8 cellular contexts compared by ENCODE assay signal in genomic region chr17:81018044-81018802, GRCh38. TPM values are rescaled to one million over a fixed set of nuclear protein-coding genes. Genes with fewer than 3 reads are reported as not detected.
DNase-seq lines count a peak whose midpoint lies in the region; ATAC-seq and TF ChIP-seq lines count a peak whose summit lies in the region.

No MANE protein-coding gene starts in this region.

- H3K27ac ChIP-seq in AG04450 (ENCODE audit: low read depth, low read length) (peak overlapping the region; percentile 81), H9 (ENCODE audit: insufficient read length, low read depth, low read length) (no peak overlapping the region), SJCRH30 (peak overlapping the region; percentile 36), mesodermal cell (ENCODE audit: low read depth, low read length, severe bottlenecking) (peak overlapping the region; percentile 78), uterus (peak overlapping the region; percentile 73 to 79)

- POLR2A ChIA-PET in AG04450 (lab: Yijun Ruan, JAX): interaction anchor here (0.6 kb wide), 1 partner anchor 375 kb away, joined by 3 read pairs; no protein-coding TSS in a partner anchor

- H3K4me2 ChIP-seq in H9 (ENCODE audit: insufficient read depth, insufficient read length, low read length): no peak overlapping the region

- H2AFZ ChIP-seq in H9 (ENCODE audit: low read length): no peak overlapping the region

- WGBS in H9 (ENCODE audit: extremely low coverage, insufficient read length, low lambda C conversion rate): no CpG with 5 or more reads among the region's 29 CpGs
- 76 to 82% methylated on average over 28 to 29 of the region's 29 CpGs for WGBS in mesodermal cell (ENCODE audit: insufficient coverage in 2 of 2), 2 experiments

- no peak overlapping the region for H3K4ac ChIP-seq in H9 (ENCODE audit: low read depth, low read length)

- DNase-seq in AG04450 (ENCODE audit: low read depth, low spot score) (no peak), H9 (no peak), SJCRH30 (peak; percentile 85 to 92), dermis blood vessel endothelial cell (peak; percentile 47), uterus (peak in 1 of 2 donors; percentile 29), mucosa of gallbladder (ENCODE audit: low spot score) (no peak)

- peak overlapping the region; percentile 27; the same call in 1 of the 2 replicates for H3K14ac ChIP-seq in H9 (ENCODE audit: insufficient read depth, low read length)

- no peak overlapping the region for H4K91ac ChIP-seq in H9 (ENCODE audit: insufficient read length, low read depth, low read length)

- TF ChIP-seq POLR2A in uterus (IDR thresholded peaks at IDR 0.05): peak in 1 of 2 donors; percentile 34

- peaks cover 15 to 29% of the 10 kb centered on the region in 2 experiments for H3K4me1 Mint-ChIP-seq in H9

- no peak overlapping the region for H2BK120ac ChIP-seq in H9 (ENCODE audit: low read depth, low read length, poor library complexity, severe bottlenecking)

- H2BK20ac ChIP-seq in H9 (ENCODE audit: low read depth, low read length, poor library complexity, severe bottlenecking): no peak overlapping the region

- no peaks in the 10 kb centered on the region for H3K4me1 ChIP-seq in H9 (ENCODE audit: insufficient read depth, low read length)
- H3K4me1 ChIP-seq in SJCRH30: peaks cover 20% of the 10 kb centered on the region
- H3K4me1 ChIP-seq in mesodermal cell (ENCODE audit: control insufficient read depth, insufficient read depth, low read length, poor library complexity, severe bottlenecking): peaks cover 4% of the 10 kb centered on the region
- H3K4me1 ChIP-seq in uterus: no peaks in the 10 kb centered on the region

- H3K36me3 ChIP-seq in SJCRH30 (no peaks in the 10 kb centered on the region), mesodermal cell (ENCODE audit: control insufficient read depth, insufficient read depth, low read length) (no peaks in the 10 kb centered on the region), uterus (no peaks in the 10 kb centered on the region)

- H4K20me1 ChIP-seq in H9 (ENCODE audit: control insufficient read depth, insufficient read depth, insufficient read length): no peaks in the 10 kb centered on the region

- H3K18ac ChIP-seq in H9 (ENCODE audit: insufficient read length, low read depth, low read length): no peak overlapping the region

- CTCF ChIA-PET in AG04450 (lab: Charles Lee): interaction anchor here (1.7 to 2.3 kb wide), 2 partner anchors 79 to 84 kb away, joined by 6 to 8 read pairs; no protein-coding TSS in a partner anchor

- H3K4me3 ChIP-seq in AG04450 (ENCODE audit: low read depth, low read length): peak overlapping the region; percentile 47
- peak overlapping the region; percentile 51 for H3K4me3 ChIP-seq in SJCRH30
- no peak overlapping the region for H3K4me3 ChIP-seq in mesodermal cell (ENCODE audit: extremely low read depth, insufficient read depth, low read length, poor library complexity, severe bottlenecking)
- peak overlapping the region in 1 of 2 donors; percentile 22 for H3K4me3 ChIP-seq in uterus

- TF ChIP-seq CTCF in AG04450 (IDR thresholded peaks at IDR 0.05; ENCODE audit: low read depth, low read length) (no peak), H9 (conservative IDR thresholded peaks at IDR 0.05) (no peak), uterus (IDR thresholded peaks at IDR 0.05) (no peak)

- no peaks in the 10 kb centered on the region for H3K23me2 ChIP-seq in H9 (ENCODE audit: insufficient read length, low read depth, low read length, poor library complexity, severe bottlenecking)

- no peaks in the 10 kb centered on the region for H3K9me3 ChIP-seq in AG04450 (ENCODE audit: control insufficient read depth, insufficient read depth, low read length)
- no peaks in the 10 kb centered on the region for H3K9me3 ChIP-seq in H9 (ENCODE audit: control insufficient read depth, low read depth, low read length)
- peaks cover 9% of the 10 kb centered on the region for H3K9me3 ChIP-seq in SJCRH30 (replicated peaks)
- H3K9me3 ChIP-seq in mesodermal cell (ENCODE audit: control insufficient read depth, low read length): no peaks in the 10 kb centered on the region
- no peaks in the 10 kb centered on the region for H3K9me3 ChIP-seq in uterus

- H3K9ac ChIP-seq in H9 (ENCODE audit: extremely low read depth, insufficient read length, low read length): no peak overlapping the region

- H3K79me1 ChIP-seq in H9 (ENCODE audit: insufficient read depth, low read depth, low read length, poor library complexity, severe bottlenecking): no peaks in the 10 kb centered on the region

- H3K36me3 Mint-ChIP-seq in H9 (ENCODE audit: insufficient read depth in 1 of 3, low read depth in 3 of 3): no peaks in the 10 kb centered on the region

- H3K23ac ChIP-seq in H9 (ENCODE audit: insufficient read length, low read depth, low read length): no peak overlapping the region

- H3T11ph ChIP-seq in H9 (ENCODE audit: low read length): no peak overlapping the region

- peaks cover 4 to 6% of the 10 kb centered on the region in 2 experiments; a peak in 2 of 5 replicates for H3K9me3 Mint-ChIP-seq in H9

- H3K27me3 ChIP-seq in AG04450 (ENCODE audit: control insufficient read depth, insufficient read depth, low read length): no peaks in the 10 kb centered on the region
- no peaks in the 10 kb centered on the region for H3K27me3 ChIP-seq in H9 (ENCODE audit: insufficient read depth, low read length)
- H3K27me3 ChIP-seq in SJCRH30: no peaks in the 10 kb centered on the region
- no peaks in the 10 kb centered on the region for H3K27me3 ChIP-seq in uterus

- no peak overlapping the region for H3K4me3 Mint-ChIP-seq in H9

- H2BK12ac ChIP-seq in H9 (ENCODE audit: insufficient read length, low read depth, low read length): no peak overlapping the region

- no peak for ATAC-seq in GM21528 (IDR thresholded peaks at IDR 0.05; ENCODE audit: low FRiP score, unreplicated experiment)

- intact Hi-C loops in uterus (cut with DNase I; ENCODE audit: low total_unique reads): no loop called here

- H2BK15ac ChIP-seq in H9 (ENCODE audit: low read depth, low read length): no peak overlapping the region

- peak overlapping the region in 2 of 3 experiments; percentile 11 to 63; a peak in 2 of 7 replicates for H3K27ac Mint-ChIP-seq in H9

- H2AK5ac ChIP-seq in H9 (ENCODE audit: insufficient read length, low read length): no peak overlapping the region

- H4K5ac ChIP-seq in H9 (ENCODE audit: insufficient read length, low read depth, low read length): no peak overlapping the region

- no peaks in the 10 kb centered on the region for H3K79me2 ChIP-seq in H9 (ENCODE audit: insufficient read depth, low read length)

- peaks cover 22% of the 10 kb centered on the region for H3K27me3 Mint-ChIP-seq in H9 (ENCODE audit: low read depth)

- no peak overlapping the region for H4K8ac ChIP-seq in H9 (replicated peaks; ENCODE audit: insufficient read length, low read depth, low read length)

- no peak overlapping the region for H3K56ac ChIP-seq in H9 (ENCODE audit: insufficient read length, low read depth, low read length)

- H2BK5ac ChIP-seq in H9 (ENCODE audit: insufficient read length, low read length): no peak overlapping the region

RNA-seq across cellular contexts. Expression of gene BAIAP2, which starts 16.7 kb away (rescaled TPM):
- polyA plus RNA-seq in AG04450 (2011; rRNA removed): 9.6 and 9.8 TPM in 2 replicates
- 8.2 and 11.4 TPM in 2 replicates for polyA minus RNA-seq in AG04450 (2011; rRNA and poly(A)+ RNA removed)
- 26.7 and 27.8 TPM in 2 replicates for total RNA-seq in H9 (2021)
- total RNA-seq in SJCRH30 (2014; rRNA removed; shearing (Covaris generic)): 22.1 and 26.0 TPM in 2 replicates
- 27.7 and 53.9 TPM in 2 replicates for total RNA-seq in dermis blood vessel endothelial cell
- 27.1 TPM for polyA plus RNA-seq in mesodermal cell (2013, experiment 1 of 2)
- polyA plus RNA-seq in mesodermal cell (2013, experiment 2 of 2): 24.1 TPM
- 10 to 100 TPM; 16.5 to 70.7 (median 45.8) TPM for total RNA-seq in uterus
- total RNA-seq in mucosa of gallbladder: 101 TPM

RNA-seq across cellular contexts. Expression of gene CHMP6, which starts 26.6 kb away (rescaled TPM):
- 25.2 and 27.3 TPM in 2 replicates for polyA plus RNA-seq in AG04450 (2011; rRNA removed)
- 10.5 and 11.9 TPM in 2 replicates for polyA minus RNA-seq in AG04450 (2011; rRNA and poly(A)+ RNA removed)
- total RNA-seq in H9 (2021): 23.4 and 25.0 TPM in 2 replicates
- total RNA-seq in SJCRH30 (2014; rRNA removed; shearing (Covaris generic)): 23.5 and 27.6 TPM in 2 replicates
- total RNA-seq in dermis blood vessel endothelial cell: 19.2 and 28.6 TPM in 2 replicates
- 17.0 TPM for polyA plus RNA-seq in mesodermal cell (2013, experiment 1 of 2)
- 16.6 TPM for polyA plus RNA-seq in mesodermal cell (2013, experiment 2 of 2)
- total RNA-seq in uterus: 10 to 100 TPM in 3 of 4 donors, 1 to 10 TPM in 1; 3.6 to 33.2 (median 19.8) TPM
- 31.5 TPM for total RNA-seq in mucosa of gallbladder

Comparison
In these comparisons a context has a peak if more than half of its experiments do, and no peak if none do; other contexts are left out.
1. DNase-seq: peak in SJCRH30 (2 of 2) and dermis blood vessel endothelial cell (single experiment); none in AG04450 (single experiment), H9 (single experiment) and mucosa of gallbladder (single experiment).